Comparison of ENCODE assay signal across 15 cellular contexts in genomic region chr11:99934008-99934407, GRCh38.
"Had no signal": no experiment of that assay in that cellular context is flagged by ENCODE, and none has a peak within 500 bp of the region (broad histone marks: within the 10 kb centered on the region; RNA-seq: fewer than 3 reads in every experiment).

No MANE protein-coding gene starts in this region.

- H3K27ac Mint-ChIP-seq: activated naive CD4-positive, alpha-beta T cell treated with anti-CD3 and anti-CD28 coated beads, Interleukin-2, amount 50 U/mL, for 72 hours; nephron progenitor cell had no signal

- ATAC-seq: activated naive CD4-positive, alpha-beta T cell treated with anti-CD3 and anti-CD28 coated beads, Interleukin-2, amount 50 U/mL, for 72 hours; left colon had no signal

- H3K4me3 ChIP-seq: colonic mucosa, pancreas, skin epidermis, thyroid gland, uterus had no signal

- H3K4me3 Mint-ChIP-seq: nephron progenitor cell had no signal

- H3K36me3 ChIP-seq: colonic mucosa, pancreas, thyroid gland, uterus had no signal

- H3K27ac ChIP-seq: colonic mucosa, pancreas, skin epidermis, thyroid gland, uterus had no signal

- H3K9me3 ChIP-seq: colonic mucosa, pancreas, thyroid gland, uterus had no signal

- H3K4me1 ChIP-seq: colonic mucosa, thyroid gland, uterus had no signal

- DNase-seq: activated CD4-positive, alpha-beta T cell treated with anti-CD3 and anti-CD28 coated beads, Interleukin-2, amount 50 U/mL, for 4 hours; activated CD4-positive, CD25-positive, alpha-beta regulatory T cell treated with anti-CD3 and anti-CD28 coated beads, Interleukin-2, amount 50 U/mL, for 72 hours; activated effector memory CD4-positive, alpha-beta T cell treated with Interleukin-2 at 50 U/mL for 16 hours; activated T-cell treated with anti-CD3 and anti-CD28 coated beads, Interleukin-2, amount 50 U/mL, for 1 hour; colonic mucosa; hippocampal formation; left colon; mammary epithelial cell; nephron progenitor cell; pancreas; retina; thyroid gland; uterus had no signal
